ENCODE assay signal across 18 cellular contexts in the genomic region with DNA sequence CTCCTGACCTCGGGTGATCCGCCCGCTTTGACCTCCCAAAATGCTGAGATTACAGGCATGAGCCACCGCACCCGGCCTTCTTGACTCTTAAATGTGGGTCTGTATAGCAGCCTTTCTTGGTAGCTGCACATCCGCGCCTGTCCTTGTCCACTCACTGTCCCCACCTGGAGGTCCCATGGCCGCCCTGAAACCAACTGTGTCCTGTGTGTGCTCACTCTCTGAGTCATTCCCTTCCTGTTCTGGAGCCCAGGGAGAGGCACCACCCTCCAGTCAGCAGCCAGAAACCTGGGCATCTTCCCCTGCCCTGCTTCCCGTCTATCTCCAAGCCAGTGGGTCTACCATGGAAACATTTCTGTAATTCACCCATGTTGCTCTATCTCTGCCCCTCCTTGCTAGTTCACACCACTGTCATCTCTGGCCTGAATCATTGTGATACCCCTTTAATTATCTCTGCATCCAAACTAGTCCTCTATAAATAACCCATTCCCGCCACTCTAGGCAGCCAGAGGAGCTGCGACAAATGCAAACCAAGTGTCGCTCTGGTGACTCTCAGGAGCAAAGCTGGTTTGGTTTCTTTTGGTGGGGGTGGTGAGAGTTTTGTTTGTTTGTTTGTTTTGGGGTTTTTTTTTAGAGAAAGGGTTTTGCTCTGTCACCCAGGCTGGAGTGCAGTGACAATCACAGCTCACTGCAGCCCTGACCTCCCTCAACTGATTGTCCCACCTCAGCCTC. TPM values are rescaled to one million over a fixed set of nuclear protein-coding genes. Genes with fewer than 3 reads are reported as not detected.
A peak's percentile ranks its signal among the peaks of the same experiment; 100 is the strongest.
DNase-seq lines count a peak whose midpoint lies in the region; ATAC-seq and TF ChIP-seq lines count a peak whose summit lies in the region.
"Had no signal": no experiment of that assay in that cellular context is flagged by ENCODE, and none has a peak within 500 bp of the region (broad histone marks: within the 10 kb centered on the region; RNA-seq: fewer than 3 reads in every experiment).

No MANE protein-coding gene starts in this region.

- peaks cover 10% of the 10 kb centered on the region for H3K4me1 Mint-ChIP-seq in stimulated activated naive CD8-positive, alpha-beta T cell treated with anti-CD3 and anti-CD28 coated beads, Interleukin-15, amount 100 ng/mL, for 72 hours
- H3K4me1 Mint-ChIP-seq: memory B cell had no signal

- H3K27me3 ChIP-seq in spleen (replicated peaks in 1 of 7) = no peaks in the 10 kb centered on the region
- H3K27me3 ChIP-seq: sigmoid colon had no signal

- TF ChIP-seq POLR2A in spleen (IDR thresholded peaks at IDR 0.05) = no peak

- no peak overlapping the region for H3K4me3 Mint-ChIP-seq in stimulated activated naive CD8-positive, alpha-beta T cell treated with anti-CD3 and anti-CD28 coated beads, Interleukin-15, amount 100 ng/mL, for 72 hours
- H3K4me3 Mint-ChIP-seq: activated naive CD8-positive, alpha-beta T cell treated with anti-CD3 and anti-CD28 coated beads, Interleukin-2, amount 10 ng/mL, durations not matched to agents 7 days and 5 days; memory B cell had no signal

- no peak for TF ChIP-seq CTCF in VCaP (conservative IDR thresholded peaks at IDR 0.05)
- no peak for TF ChIP-seq CTCF in spleen (IDR thresholded peaks at IDR 0.05 in 8 of 11, conservative IDR thresholded peaks at IDR 0.05 in 3 of 11)

- 80 to 92% (median 81%) methylated on average over 12 of the region's 12 CpGs for WGBS in spleen, 5 donors

- no peak overlapping the region for H3K4me3 ChIP-seq in spleen

- intact Hi-C loops in spleen (cut with DNase I; ENCODE audit: low total_unique reads) = no loop called here

- DNase-seq in stimulated activated naive CD8-positive, alpha-beta T cell treated with anti-CD3 and anti-CD28 coated beads, Interleukin-15, amount 100 ng/mL, for 72 hours = peak in 1 of 2 donors; percentile 8
- DNase-seq in stimulated activated naive CD8-positive, alpha-beta T cell treated with anti-CD3 and anti-CD28 coated beads, Interleukin-15, Interleukin-2, amounts not matched to agents 100 U/mL and 50 U/mL, for 24 hours = no peak
- DNase-seq in lung microvascular endothelial cell (ENCODE audit: low read depth in 2 of 2) (peak; percentile 27 to 59), spleen (no peak), caudate nucleus (lab: John Stamatoyannopoulos, UW) (no peak), germinal center (ENCODE audit: low spot score) (no peak)
- DNase-seq: activated CD4-positive, alpha-beta T cell treated with anti-CD3 and anti-CD28 coated beads for 4 hours; activated naive CD8-positive, alpha-beta T cell treated with anti-CD3 and anti-CD28 coated beads, Interleukin-2, amount 10 ng/mL, durations not matched to agents 7 days and 5 days; central memory CD4-positive, alpha-beta T cell; Kasumi-1; NCI-H446; SIG-M5; sigmoid colon; stimulated activated CD4-positive, alpha-beta T cell treated with anti-CD3 and anti-CD28 coated beads, Interleukin-4, amount 100 ng/mL, for 4 hours had no signal

- H3K9me3 Mint-ChIP-seq in stimulated activated naive CD8-positive, alpha-beta T cell treated with anti-CD3 and anti-CD28 coated beads, Interleukin-15, amount 100 ng/mL, for 72 hours = peaks cover 11 to 31% of the 10 kb centered on the region in 2 donors

- H3K27ac ChIP-seq in VCaP (peak overlapping the region; percentile 84), spleen (no peak overlapping the region), caudate nucleus (ENCODE audit: low read depth, low read length) (no peak overlapping the region)
- H3K27ac ChIP-seq: HL-60 had no signal

- H3K27me3 Mint-ChIP-seq in stimulated activated naive CD8-positive, alpha-beta T cell treated with anti-CD3 and anti-CD28 coated beads, Interleukin-15, amount 100 ng/mL, for 72 hours = peaks cover 19% of the 10 kb centered on the region

- peak overlapping the region in 1 of 2 donors; percentile 81 for H3K27ac Mint-ChIP-seq in stimulated activated naive CD8-positive, alpha-beta T cell treated with anti-CD3 and anti-CD28 coated beads, Interleukin-15, amount 100 ng/mL, for 72 hours
- H3K27ac Mint-ChIP-seq: activated naive CD8-positive, alpha-beta T cell treated with anti-CD3 and anti-CD28 coated beads, Interleukin-2, amount 10 ng/mL, durations not matched to agents 7 days and 5 days; memory B cell had no signal

- no peaks in the 10 kb centered on the region for H3K4me1 ChIP-seq in spleen

- peaks cover 0 to 31% (median 22%) of the 10 kb centered on the region in 8 donors for H3K9me3 ChIP-seq in spleen

- ATAC-seq in stimulated activated naive CD8-positive, alpha-beta T cell treated with anti-CD3 and anti-CD28 coated beads, Interleukin-15, amount 100 ng/mL, for 72 hours = peak; percentile 25
- ATAC-seq in stimulated activated naive CD8-positive, alpha-beta T cell treated with anti-CD3 and anti-CD28 coated beads, Interleukin-15, Interleukin-2, amounts not matched to agents 100 U/mL and 50 U/mL, for 24 hours = no peak
- no peak for ATAC-seq in HG03439 (IDR thresholded peaks at IDR 0.05; ENCODE audit: unreplicated experiment)

- no peaks in the 10 kb centered on the region for H3K36me3 ChIP-seq in spleen
- H3K36me3 ChIP-seq: sigmoid colon had no signal

RNA-seq across cellular contexts. Expression of a gene that starts 28.7 kb away (rescaled TPM):
- total RNA-seq in lung microvascular endothelial cell (12.1 and 22.0 TPM in 2 replicates), spleen (10 to 100 TPM in 5 of 7 donors, 1 to 10 TPM in 2; 6.7 to 34.0 (median 11.9) TPM)
- polyA plus RNA-seq in spleen = 1 to 10 TPM; 2.4 to 2.8 (median 2.6) TPM

Comparison
In these comparisons a context has a peak if more than half of its experiments do, and no peak if none do; other contexts are left out.
1. DNase-seq: peak in lung microvascular endothelial cell (2 of 2); none in stimulated activated naive CD8-positive, alpha-beta T cell treated with anti-CD3 and anti-CD28 coated beads, Interleukin-15, Interleukin-2, amounts not matched to agents 100 U/mL and 50 U/mL, for 24 hours (single experiment), spleen (single experiment), caudate nucleus (0 of 61) and germinal center (single experiment).